In genomic region chr11:123169821-123170220, GRCh38 we compare ENCODE assay signal across 20 cellular contexts.
"Had no signal": no experiment of that assay in that cellular context is flagged by ENCODE, and none has a peak within 500 bp of the region (broad histone marks: within the 10 kb centered on the region; RNA-seq: fewer than 3 reads in every experiment).

No MANE protein-coding gene starts in this region.

- H3K4me3 ChIP-seq: heart right ventricle, mucosa of descending colon, thoracic aorta, transverse colon had no signal

- H3K9ac ChIP-seq: parathyroid adenoma had no signal

- DNase-seq: effector memory CD8-positive, alpha-beta T cell; erythroblast; foreskin melanocyte; heart right ventricle; hypothalamus; kidney glomerular epithelial cell; mammary epithelial cell; mucosa of descending colon; natural killer cell; nucleus accumbens; stimulated activated CD4-positive, alpha-beta T cell treated with anti-CD3 and anti-CD28 coated beads, Interleukin-2, amount 100 ng/mL, for 24 hours; stimulated activated CD4-positive, alpha-beta T cell treated with anti-CD3 and anti-CD28 coated beads, Interleukin-4, amount 100 ng/mL, for 4 hours; stimulated activated naive B cell treated with anti-CD40 and anti-IgM and Interleukin-4, amounts not matched to agents 10 μg/mL and 1 μg/mL and 100 μg/mL, for 72 hours; stimulated activated naive CD8-positive, alpha-beta T cell treated with anti-CD3 and anti-CD28 coated beads, Interleukin-15, amount 100 ng/mL, for 72 hours; substantia nigra; transverse colon had no signal

- H3K9me3 ChIP-seq: heart right ventricle, mucosa of descending colon, thoracic aorta, transverse colon had no signal

- H3K27me3 ChIP-seq: transverse colon had no signal

- H3K27ac ChIP-seq: heart right ventricle, parathyroid adenoma, thoracic aorta had no signal

- H3K4me1 ChIP-seq: parathyroid adenoma had no signal

- H3K36me3 ChIP-seq: heart right ventricle, thoracic aorta, transverse colon had no signal

- ATAC-seq: effector memory CD8-positive, alpha-beta T cell; heart right ventricle; left lobe of liver; mucosa of descending colon; natural killer cell; sciatic nerve; stimulated activated naive B cell treated with anti-CD40 and anti-IgM and Interleukin-4, amounts not matched to agents 10 μg/mL and 1 μg/mL and 100 μg/mL, for 72 hours; stimulated activated naive CD8-positive, alpha-beta T cell treated with anti-CD3 and anti-CD28 coated beads, Interleukin-15, amount 100 ng/mL, for 72 hours had no signal
